24 cellular contexts compared by ENCODE assay signal in the genomic region with DNA sequence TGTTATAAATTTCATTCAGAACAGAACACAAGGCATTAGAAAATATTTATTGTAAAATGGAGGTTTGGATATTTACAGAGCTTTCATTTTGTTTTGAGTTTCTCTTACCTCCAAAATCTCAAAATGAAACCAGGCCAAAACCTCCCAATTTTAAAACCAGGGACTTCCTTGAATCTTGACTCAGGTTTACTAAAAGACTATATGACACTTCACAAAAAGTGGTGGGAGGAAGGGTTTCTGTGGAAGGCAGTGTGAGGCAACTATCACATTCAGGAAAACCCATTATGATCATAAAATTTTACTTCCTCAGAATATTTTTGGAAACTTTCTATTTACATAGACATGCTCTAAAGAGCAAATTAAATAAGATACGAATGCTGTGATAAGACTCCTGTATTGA.
A peak's percentile ranks its signal among the peaks of the same experiment; 100 is the strongest.
DNase-seq lines count a peak whose midpoint lies in the region; ATAC-seq and TF ChIP-seq lines count a peak whose summit lies in the region.
"Had no signal": no experiment of that assay in that cellular context is flagged by ENCODE, and none has a peak within 500 bp of the region (broad histone marks: within the 10 kb centered on the region; RNA-seq: fewer than 3 reads in every experiment).

No MANE protein-coding gene starts in this region.

- H3K36me3 Mint-ChIP-seq in activated CD4-positive, alpha-beta memory T cell treated with anti-CD3 and anti-CD28 coated beads for 36 hours, result no peaks in the 10 kb centered on the region
- H3K36me3 Mint-ChIP-seq in activated CD4-positive, alpha-beta memory T cell treated with anti-CD3 and anti-CD28 coated beads, Interleukin-2, amount 10 ng/mL, durations not matched to agents 7 days and 5 days (ENCODE audit: low read depth), result no peaks in the 10 kb centered on the region
- H3K36me3 Mint-ChIP-seq in stimulated activated effector memory CD8-positive, alpha-beta T cell treated with anti-CD3 and anti-CD28 coated beads, Interleukin-12 subunit alpha, Interleukin-12 subunit beta, amount 100 ng/mL, for 72 hours, result no peaks in the 10 kb centered on the region
- H3K36me3 Mint-ChIP-seq: brain had no signal

- H2AFZ ChIP-seq in MM.1S (ENCODE audit: low read length), result no peak overlapping the region

- H3K79me2 ChIP-seq in MM.1S (ENCODE audit: low read length), result no peaks in the 10 kb centered on the region

- no peak overlapping the region for H3K4me2 ChIP-seq in MM.1S (ENCODE audit: low read depth, low read length)

- no peaks in the 10 kb centered on the region for H3F3A ChIP-seq in MM.1S (ENCODE audit: insufficient read depth, low read length)

- no peak overlapping the region for H3K4me3 ChIP-seq in MM.1S (ENCODE audit: low read length)
- H3K4me3 ChIP-seq in testis, result no peak overlapping the region
- H3K4me3 ChIP-seq: left lung, pancreas, right atrium auricular region, upper lobe of right lung had no signal

- no peaks in the 10 kb centered on the region for H3K9me3 Mint-ChIP-seq in activated CD4-positive, alpha-beta memory T cell treated with anti-CD3 and anti-CD28 coated beads for 36 hours
- no peaks in the 10 kb centered on the region for H3K9me3 Mint-ChIP-seq in activated CD4-positive, alpha-beta memory T cell treated with anti-CD3 and anti-CD28 coated beads, Interleukin-2, amount 10 ng/mL, durations not matched to agents 7 days and 5 days
- peaks cover 2% of the 10 kb centered on the region for H3K9me3 Mint-ChIP-seq in stimulated activated effector memory CD8-positive, alpha-beta T cell treated with anti-CD3 and anti-CD28 coated beads, Interleukin-12 subunit alpha, Interleukin-12 subunit beta, amount 100 ng/mL, for 72 hours
- H3K9me3 Mint-ChIP-seq: brain had no signal

- H3K4me1 ChIP-seq in MM.1S (ENCODE audit: low read length) (no peaks in the 10 kb centered on the region), testis (no peaks in the 10 kb centered on the region)
- H3K4me1 ChIP-seq: left lung, pancreas, right atrium auricular region, upper lobe of right lung had no signal

- H3K27ac ChIP-seq in MM.1S (ENCODE audit: low read length), result no peak overlapping the region
- H3K27ac ChIP-seq in testis, result no peak overlapping the region
- H3K27ac ChIP-seq: C4-2B, left lung, pancreas, right atrium auricular region, upper lobe of right lung had no signal

- 71 to 80% methylated on average over 1 of the region's 1 CpG for WGBS in testis, 2 donors

- peaks cover 30% of the 10 kb centered on the region for H3K4me1 Mint-ChIP-seq in activated CD4-positive, alpha-beta memory T cell treated with anti-CD3 and anti-CD28 coated beads for 36 hours (ENCODE audit: low read depth)
- H3K4me1 Mint-ChIP-seq in activated CD4-positive, alpha-beta memory T cell treated with anti-CD3 and anti-CD28 coated beads, Interleukin-2, amount 10 ng/mL, durations not matched to agents 7 days and 5 days, result peaks cover 23% of the 10 kb centered on the region
- H3K4me1 Mint-ChIP-seq in stimulated activated effector memory CD8-positive, alpha-beta T cell treated with anti-CD3 and anti-CD28 coated beads, Interleukin-12 subunit alpha, Interleukin-12 subunit beta, amount 100 ng/mL, for 72 hours, result peaks cover 45% of the 10 kb centered on the region
- H3K4me1 Mint-ChIP-seq: brain had no signal

- no peaks in the 10 kb centered on the region for H3K36me3 ChIP-seq in MM.1S (replicated peaks; ENCODE audit: insufficient read depth, low read length)
- no peaks in the 10 kb centered on the region for H3K36me3 ChIP-seq in testis (ENCODE audit: low read depth, missing control alignments)
- H3K36me3 ChIP-seq: left lung, pancreas, right atrium auricular region, upper lobe of right lung had no signal

- POLR2A ChIA-PET in activated CD4-positive, alpha-beta memory T cell treated with anti-CD3 and anti-CD28 coated beads for 36 hours (lab: Charles Lee), result no interaction called here
- POLR2A ChIA-PET in activated CD4-positive, alpha-beta memory T cell treated with anti-CD3 and anti-CD28 coated beads, Interleukin-2, amount 10 ng/mL, durations not matched to agents 7 days and 5 days (lab: Charles Lee), result interaction anchor here (1.1 to 1.4 kb wide), 2 partner anchors 67 to 206 kb away, joined by 3 to 4 read pairs; partner anchors contain the start of gene EOMES

- H3K27ac Mint-ChIP-seq in activated CD4-positive, alpha-beta memory T cell treated with anti-CD3 and anti-CD28 coated beads for 36 hours, result peak overlapping the region; percentile 51
- H3K27ac Mint-ChIP-seq in activated CD4-positive, alpha-beta memory T cell treated with anti-CD3 and anti-CD28 coated beads, Interleukin-2, amount 10 ng/mL, durations not matched to agents 7 days and 5 days, result no peak overlapping the region
- H3K27ac Mint-ChIP-seq in stimulated activated effector memory CD8-positive, alpha-beta T cell treated with anti-CD3 and anti-CD28 coated beads, Interleukin-12 subunit alpha, Interleukin-12 subunit beta, amount 100 ng/mL, for 72 hours, result peak overlapping the region; percentile 90
- H3K27ac Mint-ChIP-seq: brain had no signal

- CTCF ChIA-PET in activated CD4-positive, alpha-beta memory T cell treated with anti-CD3 and anti-CD28 coated beads for 36 hours (lab: Charles Lee), result no interaction called here
- CTCF ChIA-PET in activated CD4-positive, alpha-beta memory T cell treated with anti-CD3 and anti-CD28 coated beads, Interleukin-2, amount 10 ng/mL, durations not matched to agents 7 days and 5 days (lab: Charles Lee), result interaction anchor here (1.3 kb wide), 1 partner anchor 216 kb away, joined by 3 read pairs; no protein-coding TSS in a partner anchor

- H3K9me2 ChIP-seq in MM.1S (replicated peaks; ENCODE audit: insufficient read depth, low read length), result no peaks in the 10 kb centered on the region

- H3K9me3 ChIP-seq in MM.1S (replicated peaks; ENCODE audit: insufficient read depth, low read length), result no peaks in the 10 kb centered on the region
- H3K9me3 ChIP-seq in testis, result no peaks in the 10 kb centered on the region
- H3K9me3 ChIP-seq: left lung, pancreas, right atrium auricular region, upper lobe of right lung had no signal

- no peaks in the 10 kb centered on the region for H4K20me1 ChIP-seq in MM.1S (ENCODE audit: insufficient read depth, low read length)

- H3K9ac ChIP-seq in MM.1S (ENCODE audit: low read length), result no peak overlapping the region

- peaks cover 1% of the 10 kb centered on the region for H3K27me3 Mint-ChIP-seq in activated CD4-positive, alpha-beta memory T cell treated with anti-CD3 and anti-CD28 coated beads for 36 hours
- no peaks in the 10 kb centered on the region for H3K27me3 Mint-ChIP-seq in activated CD4-positive, alpha-beta memory T cell treated with anti-CD3 and anti-CD28 coated beads, Interleukin-2, amount 10 ng/mL, durations not matched to agents 7 days and 5 days
- H3K27me3 Mint-ChIP-seq: naive thymus-derived CD4-positive, alpha-beta T cell had no signal

- no peaks in the 10 kb centered on the region for H3K27me3 ChIP-seq in MM.1S (replicated peaks; ENCODE audit: insufficient read depth, low read length)
- H3K27me3 ChIP-seq in testis, result no peaks in the 10 kb centered on the region
- H3K27me3 ChIP-seq: left lung, pancreas, right atrium auricular region, upper lobe of right lung had no signal

- intact Hi-C loops in activated CD4-positive, alpha-beta memory T cell treated with anti-CD3 and anti-CD28 coated beads for 36 hours (cut with micrococcal nuclease), result loop anchor here (1.0 to 5.0 kb wide), 3 partner anchors 34 to 399 kb away; no protein-coding TSS in a partner anchor
- intact Hi-C loops in testis (cut with DNase I; ENCODE audit: low total_unique reads), result no loop called here

- TF ChIP-seq CTCF in MM.1S (IDR thresholded peaks at IDR 0.05; ENCODE audit: low read length) (no peak), testis (IDR thresholded peaks at IDR 0.05) (no peak)

- no peak for TF ChIP-seq POLR2A in testis (IDR thresholded peaks at IDR 0.05)

- peak; percentile 52 for ATAC-seq in HG03469 (IDR thresholded peaks at IDR 0.05; ENCODE audit: unreplicated experiment)
- ATAC-seq in stimulated activated effector memory CD8-positive, alpha-beta T cell treated with anti-CD3 and anti-CD28 coated beads, Interleukin-12 subunit alpha, Interleukin-12 subunit beta, amount 100 ng/mL, for 72 hours, result peak; percentile 81
- ATAC-seq: left lung; naive thymus-derived CD4-positive, alpha-beta T cell; pancreas; upper lobe of right lung had no signal

- DNase-seq in activated CD4-positive, alpha-beta memory T cell treated with anti-CD3 and anti-CD28 coated beads for 36 hours, result no peak
- no peak for DNase-seq in activated CD4-positive, alpha-beta memory T cell treated with anti-CD3 and anti-CD28 coated beads, Interleukin-2, amount 10 ng/mL, durations not matched to agents 7 days and 5 days
- peak; percentile 29 for DNase-seq in SKM-1 (lab: John Stamatoyannopoulos, UW; ENCODE audit: unreplicated experiment)
- no peak for DNase-seq in stimulated activated effector memory CD8-positive, alpha-beta T cell treated with anti-CD3 and anti-CD28 coated beads, Interleukin-12 subunit alpha, Interleukin-12 subunit beta, amount 100 ng/mL, for 72 hours (ENCODE audit: low spot score in 2 of 2)
- DNase-seq in MM.1S, result no peak
- DNase-seq in testis, result no peak
- no peak for DNase-seq in NCI-H2107 treated with DMSO at 0.1 percent for 48 hours (lab: John Stamatoyannopoulos, UW; ENCODE audit: unreplicated experiment)
- DNase-seq: activated CD4-positive, alpha-beta T cell treated with anti-CD3 and anti-CD28 coated beads, Interleukin-2, amount 50 U/mL, for 48 hours; effector CD4-positive, alpha-beta T cell; erythroblast; foreskin fibroblast; IMR-90; left lung; naive thymus-derived CD4-positive, alpha-beta T cell; NCI-H187; NCI-H345; NCI-H774; pancreas; SHP77 treated with DMSO at 0.1 percent for 48 hours; upper lobe of right lung had no signal

- H3K4me3 Mint-ChIP-seq in activated CD4-positive, alpha-beta memory T cell treated with anti-CD3 and anti-CD28 coated beads for 36 hours, result no peak overlapping the region
- H3K4me3 Mint-ChIP-seq in activated CD4-positive, alpha-beta memory T cell treated with anti-CD3 and anti-CD28 coated beads, Interleukin-2, amount 10 ng/mL, durations not matched to agents 7 days and 5 days, result no peak overlapping the region
- peak overlapping the region; percentile 20 for H3K4me3 Mint-ChIP-seq in stimulated activated effector memory CD8-positive, alpha-beta T cell treated with anti-CD3 and anti-CD28 coated beads, Interleukin-12 subunit alpha, Interleukin-12 subunit beta, amount 100 ng/mL, for 72 hours
- H3K4me3 Mint-ChIP-seq: brain; naive thymus-derived CD4-positive, alpha-beta T cell had no signal
